In genomic region chr6:152952045-152952444, GRCh38 we compare ENCODE assay signal across 16 cellular contexts. TPM values are rescaled to one million over a fixed set of nuclear protein-coding genes. Genes with fewer than 3 reads are reported as not detected.
DNase-seq lines count a peak whose midpoint lies in the region; ATAC-seq and TF ChIP-seq lines count a peak whose summit lies in the region.
"Had no signal": no experiment of that assay in that cellular context is flagged by ENCODE, and none has a peak within 500 bp of the region (broad histone marks: within the 10 kb centered on the region; RNA-seq: fewer than 3 reads in every experiment).

No MANE protein-coding gene starts in this region.

- in situ Hi-C loops in HAP-1 (cut with MboI; ENCODE audit: low sequenced_read_pairs) = loop anchor here (10.0 to 25.0 kb wide), 2 partner anchors 87 to 215 kb away; no protein-coding TSS in a partner anchor

- no peaks in the 10 kb centered on the region for H3K36me3 Mint-ChIP-seq in MCF 10A (ENCODE audit: insufficient read depth, unreplicated experiment)

- intact Hi-C loops in MCF 10A (cut with micrococcal nuclease) = loop anchor here (5.0 kb wide), 1 partner anchor 360 kb away; no protein-coding TSS in a partner anchor
- intact Hi-C loops in breast epithelium (cut with DNase I; ENCODE audit: low total_unique reads) = no loop called here
- intact Hi-C loops in left ventricle myocardium inferior (cut with micrococcal nuclease) = no loop called here

- H3K27ac Mint-ChIP-seq in MCF 10A (ENCODE audit: low read depth, unreplicated experiment) = no peak overlapping the region
- H3K27ac Mint-ChIP-seq: progenitor cell of endocrine pancreas had no signal

- TF ChIP-seq CTCF in MCF 10A (IDR thresholded peaks at IDR 0.05; ENCODE audit: unreplicated experiment) (no peak), breast epithelium (IDR thresholded peaks at IDR 0.05) (no peak), fibroblast of the aortic adventitia (IDR thresholded peaks at IDR 0.05; ENCODE audit: insufficient read depth, low read length) (no peak), left ventricle myocardium inferior (IDR thresholded peaks at IDR 0.05; ENCODE audit: borderline replicate concordance) (no peak)

- no peak overlapping the region for H3K4me3 Mint-ChIP-seq in MCF 10A (ENCODE audit: unreplicated experiment)

- no peaks in the 10 kb centered on the region for H3K4me1 ChIP-seq in breast epithelium
- peaks cover 7% of the 10 kb centered on the region for H3K4me1 ChIP-seq in left ventricle myocardium inferior
- peaks cover 5% of the 10 kb centered on the region; the same call in 1 of the 2 replicates for H3K4me1 ChIP-seq in HAP-1
- H3K4me1 ChIP-seq: Caco-2 had no signal

- peak; percentile 34 for DNase-seq in MCF 10A (ENCODE audit: unreplicated experiment)
- DNase-seq in breast epithelium (ENCODE audit: low spot score in 2 of 2) = no peak
- peak; percentile 54 for DNase-seq in fibroblast of the aortic adventitia (ENCODE audit: low read depth)
- no peak for DNase-seq in left ventricle myocardium inferior
- no peak for DNase-seq in HAP-1 (ENCODE audit: low spot score in 2 of 2)
- DNase-seq: ACHN, Caco-2, gastrocnemius medialis, NCI-H1436 treated with DMSO at 0.1 percent for 48 hours, NCI-H69, SIG-M5, tibial artery had no signal

- H3K36me3 ChIP-seq in breast epithelium (no peaks in the 10 kb centered on the region), left ventricle myocardium inferior (no peaks in the 10 kb centered on the region), HAP-1 (replicated peaks) (no peaks in the 10 kb centered on the region)
- H3K36me3 ChIP-seq: gastrocnemius medialis, tibial artery had no signal

- BruUV-seq in MCF 10A (replicated peaks; lab: Mats Ljungman, UMichigan) = no TSS peak

- no peak for TF ChIP-seq POLR2A in breast epithelium (IDR thresholded peaks at IDR 0.05)

- peaks cover 15% of the 10 kb centered on the region for H3K4me1 Mint-ChIP-seq in MCF 10A (ENCODE audit: insufficient read depth, unreplicated experiment)

- H3K27me3 Mint-ChIP-seq in MCF 10A (ENCODE audit: insufficient read depth, unreplicated experiment) = peaks cover 19% of the 10 kb centered on the region
- H3K27me3 Mint-ChIP-seq: progenitor cell of endocrine pancreas had no signal

- H3K27me3 ChIP-seq in breast epithelium (no peaks in the 10 kb centered on the region), left ventricle myocardium inferior (ENCODE audit: low read depth) (peaks cover 31% of the 10 kb centered on the region), HAP-1 (ENCODE audit: low read depth) (peaks cover 2% of the 10 kb centered on the region; the same call in 1 of the 2 replicates)
- H3K27me3 ChIP-seq: gastrocnemius medialis, tibial artery had no signal

- CTCF ChIA-PET in MCF 10A (lab: Yijun Ruan, JAX) = interaction anchor here (0.5 to 5.5 kb wide), 6 partner anchors 48 to 204 kb away, joined by 3 to 130 read pairs (median 4); no protein-coding TSS in a partner anchor

- no peaks in the 10 kb centered on the region for H3K9me3 Mint-ChIP-seq in MCF 10A (ENCODE audit: unreplicated experiment)

- H3K9me3 ChIP-seq in breast epithelium (no peaks in the 10 kb centered on the region), left ventricle myocardium inferior (replicated peaks) (peaks cover 12% of the 10 kb centered on the region), HAP-1 (peaks cover 5% of the 10 kb centered on the region)
- H3K9me3 ChIP-seq: Caco-2, gastrocnemius medialis had no signal

- H3K27ac ChIP-seq in breast epithelium (no peak overlapping the region), left ventricle myocardium inferior (replicated peaks) (no peak overlapping the region)
- H3K27ac ChIP-seq: gastrocnemius medialis, tibial artery had no signal

- POLR2A ChIA-PET in MCF 10A (lab: Yijun Ruan, JAX) = interaction anchor here (1.2 kb wide), 1 partner anchor 45 kb away, joined by 3 read pairs; no protein-coding TSS in a partner anchor

- H3K4me3 ChIP-seq in breast epithelium (no peak overlapping the region), fibroblast of the aortic adventitia (ENCODE audit: low read depth, low read length) (no peak overlapping the region), left ventricle myocardium inferior (no peak overlapping the region), HAP-1 (no peak overlapping the region)
- H3K4me3 ChIP-seq: gastrocnemius medialis, tibial artery had no signal

- ATAC-seq in SK-N-SH treated with all-trans-retinoic acid at 6 μM for 48 hours = peak; percentile 68
- ATAC-seq in HG03108 (IDR thresholded peaks at IDR 0.05; ENCODE audit: unreplicated experiment) = no peak
- no peak for ATAC-seq in GM19023 (IDR thresholded peaks at IDR 0.05; ENCODE audit: unreplicated experiment)
- ATAC-seq: gastrocnemius medialis had no signal

TF ChIP-seq in SK-N-SH treated with all-trans-retinoic acid at 6 μM for 48 hours, 23 proteins besides CTCF, POLR2A, EP300 and RAD21:
- TF ChIP-seq ZC3H10 (CRISPR knock-in tag; IDR thresholded peaks at IDR 0.05) (no peak), POU6F1 (CRISPR knock-in tag; IDR thresholded peaks at IDR 0.05; ENCODE audit: borderline replicate concordance, low read depth) (no peak), PPARA (CRISPR knock-in tag; IDR thresholded peaks at IDR 0.05; ENCODE audit: borderline replicate concordance) (no peak), GLIS3 (CRISPR knock-in tag; IDR thresholded peaks at IDR 0.05) (no peak), ISL1 (CRISPR knock-in tag; IDR thresholded peaks at IDR 0.05) (no peak; the same call in 1 of the 2 replicates), BACH2 (CRISPR knock-in tag; IDR thresholded peaks at IDR 0.05; ENCODE audit: borderline replicate concordance) (no peak), ZNF70 (CRISPR knock-in tag; IDR thresholded peaks at IDR 0.05) (no peak), OSR1 (CRISPR knock-in tag; IDR thresholded peaks at IDR 0.05) (no peak), ARNTL (CRISPR knock-in tag; IDR thresholded peaks at IDR 0.05; ENCODE audit: borderline replicate concordance, low read depth) (no peak), PATZ1 (CRISPR knock-in tag; IDR thresholded peaks at IDR 0.05; ENCODE audit: borderline replicate concordance) (no peak)

RNA-seq across cellular contexts. Expression of gene FBXO5, which starts 30.8 kb away (rescaled TPM):
- total RNA-seq in MCF 10A (2022) (9.5 and 16.4 TPM in 2 replicates), breast epithelium (1 to 10 TPM; 4.0 to 7.0 (median 4.3) TPM), fibroblast of the aortic adventitia (ENCODE audit: low replicate concordance) (2.4 and 52.9 TPM in 2 replicates), left ventricle myocardium inferior (1.6 TPM)

RNA-seq across cellular contexts. Expression of gene MTRF1L, which starts 50.5 kb away (rescaled TPM):
- 25.5 and 30.9 TPM in 2 replicates for total RNA-seq in MCF 10A (2022)
- total RNA-seq in breast epithelium = 10 to 100 TPM; 13.1 to 19.8 (median 14.6) TPM
- total RNA-seq in fibroblast of the aortic adventitia (ENCODE audit: low replicate concordance) = 26.8 and 28.2 TPM in 2 replicates
- total RNA-seq in left ventricle myocardium inferior = 30.9 TPM

Comparison
In these comparisons a context has a peak if more than half of its experiments do, and no peak if none do; other contexts are left out.
1. DNase-seq: peak in MCF 10A (single experiment) and fibroblast of the aortic adventitia (single experiment); none in breast epithelium (0 of 2), left ventricle myocardium inferior (single experiment) and HAP-1 (0 of 2).